Comparison of ENCODE assay signal across 1 cellular context in the genomic region with DNA sequence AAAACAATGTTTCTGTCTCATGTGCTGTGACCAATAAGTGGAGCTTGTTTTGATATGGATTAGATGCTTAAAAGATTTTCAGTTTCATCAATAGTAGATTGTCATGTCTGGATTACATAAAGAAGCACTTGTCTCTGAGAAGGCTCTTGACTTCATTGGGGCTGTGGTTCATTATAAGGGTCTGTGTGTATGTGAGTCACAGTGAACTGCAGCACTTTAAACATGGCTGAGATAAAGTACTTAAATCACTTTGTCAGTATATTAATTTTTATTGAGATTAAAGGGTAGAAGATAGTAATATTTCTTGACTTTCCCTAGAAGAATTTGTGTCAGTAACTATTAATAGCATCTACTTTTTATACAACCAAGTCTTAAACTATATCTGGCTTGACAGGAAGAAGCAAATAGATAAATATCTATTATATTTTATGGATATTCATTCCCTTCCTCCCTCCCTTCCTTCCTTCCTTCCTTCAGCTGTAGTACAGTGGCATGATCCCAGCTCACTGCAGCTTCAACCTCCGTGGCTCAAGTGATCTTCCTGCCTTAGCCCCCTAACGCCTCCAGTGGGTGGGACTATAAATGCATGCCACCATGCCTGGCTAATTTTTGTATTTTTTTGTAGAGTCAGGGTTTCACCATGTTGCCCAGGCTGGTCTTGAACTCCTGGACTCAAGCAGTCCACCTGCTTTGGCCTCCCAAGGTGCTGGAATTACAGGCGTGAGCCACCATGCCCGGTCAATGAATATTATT.
TF ChIP-seq lines count a peak whose summit lies in the region.

No MANE protein-coding gene starts in this region.

TF ChIP-seq in endothelial cell of umbilical vein, 7 proteins besides CTCF, POLR2A, EP300 and RAD21:
- no peak for TF ChIP-seq JUN (IDR thresholded peaks at IDR 0.05; ENCODE audit: borderline replicate concordance, insufficient read depth, insufficient read length, low read depth)
- TF ChIP-seq GATA2 (IDR thresholded peaks at IDR 0.05; ENCODE audit: insufficient read depth, insufficient read length, low read depth, low read length) = peak; percentile 60
